16 cellular contexts compared by ENCODE assay signal in the genomic region with DNA sequence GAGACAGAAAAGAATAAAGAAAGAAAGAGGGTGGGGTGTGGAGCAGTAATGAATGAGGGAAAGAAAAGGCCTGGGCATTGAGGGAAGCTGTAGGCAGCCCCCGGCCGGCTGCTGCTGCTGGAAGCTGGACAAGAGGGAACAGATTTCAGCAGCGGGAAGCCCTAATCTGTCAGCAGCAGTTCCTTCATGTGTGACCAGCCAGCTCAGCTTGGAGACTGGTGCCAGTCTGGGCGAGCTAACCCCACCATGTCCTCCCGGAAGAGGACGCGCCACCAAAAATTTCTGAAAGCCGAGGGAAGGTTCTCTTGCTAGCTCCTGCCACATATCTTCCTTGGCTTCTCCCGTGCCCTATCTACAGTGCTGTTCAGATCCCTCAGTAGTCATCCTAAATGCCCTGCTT.
"Had no signal": no experiment of that assay in that cellular context is flagged by ENCODE, and none has a peak within 500 bp of the region (broad histone marks: within the 10 kb centered on the region; RNA-seq: fewer than 3 reads in every experiment).

No MANE protein-coding gene starts in this region.

- FAIRE-seq: islet of Langerhans had no signal

- H3K4me1 Mint-ChIP-seq: stimulated activated effector memory CD8-positive, alpha-beta T cell treated with anti-CD3 and anti-CD28 coated beads, Interleukin-12 subunit alpha, Interleukin-12 subunit beta, amount 100 ng/mL, for 72 hours had no signal

- ATAC-seq: left cardiac atrium; stimulated activated effector memory CD8-positive, alpha-beta T cell treated with anti-CD3 and anti-CD28 coated beads, Interleukin-12 subunit alpha, Interleukin-12 subunit beta, amount 100 ng/mL, for 72 hours had no signal

- H3K4me3 Mint-ChIP-seq: activated naive CD8-positive, alpha-beta T cell; naive B cell; stimulated activated effector memory CD8-positive, alpha-beta T cell treated with anti-CD3 and anti-CD28 coated beads, Interleukin-12 subunit alpha, Interleukin-12 subunit beta, amount 100 ng/mL, for 72 hours; type B pancreatic cell had no signal

- H3K36me3 Mint-ChIP-seq: activated naive CD8-positive, alpha-beta T cell; naive B cell; stimulated activated effector memory CD8-positive, alpha-beta T cell treated with anti-CD3 and anti-CD28 coated beads, Interleukin-12 subunit alpha, Interleukin-12 subunit beta, amount 100 ng/mL, for 72 hours had no signal

- DNase-seq: activated CD4-positive, alpha-beta T cell treated with anti-CD3 and anti-CD28 coated beads for 1 hour; activated CD4-positive, alpha-beta T cell treated with anti-CD3 and anti-CD28 coated beads, Interleukin-2, amount 50 U/mL, for 4 hours; activated gamma-delta T cell treated with Interleukin-2 at 50 U/mL for 16 hours; effector memory CD4-positive, alpha-beta T cell; hippocampal formation; left cardiac atrium; mesenchymal stem cell; naive B cell; sigmoid colon; stimulated activated CD4-positive, alpha-beta T cell treated with anti-CD3 and anti-CD28 coated beads, Interleukin-4, amount 100 ng/mL, for 24 hours; T-helper 2 cell; testis had no signal

- H3K27ac Mint-ChIP-seq: activated naive CD8-positive, alpha-beta T cell; naive B cell; stimulated activated effector memory CD8-positive, alpha-beta T cell treated with anti-CD3 and anti-CD28 coated beads, Interleukin-12 subunit alpha, Interleukin-12 subunit beta, amount 100 ng/mL, for 72 hours; type B pancreatic cell had no signal

- H3K9me3 Mint-ChIP-seq: naive B cell; stimulated activated effector memory CD8-positive, alpha-beta T cell treated with anti-CD3 and anti-CD28 coated beads, Interleukin-12 subunit alpha, Interleukin-12 subunit beta, amount 100 ng/mL, for 72 hours; type B pancreatic cell had no signal
